In genomic region chr12:56158926-56159461, GRCh38 we compare ENCODE assay signal across 8 cellular contexts. TPM values are rescaled to one million over a fixed set of nuclear protein-coding genes. Genes with fewer than 3 reads are reported as not detected.
DNase-seq lines count a peak whose midpoint lies in the region; ATAC-seq and TF ChIP-seq lines count a peak whose summit lies in the region.

No MANE protein-coding gene starts in this region.

- no peaks in the 10 kb centered on the region for H3K9me3 ChIP-seq in neural progenitor cell (ENCODE audit: low read depth)

- DNase-seq in activated naive CD4-positive, alpha-beta T cell treated with Interleukin-2 at 50 U/mL for 16 hours: peak; percentile 17
- no peak for DNase-seq in activated naive CD4-positive, alpha-beta T cell (lab: John Stamatoyannopoulos, UW)
- DNase-seq in NCI-H2029 treated with DMSO at 0.1 percent for 48 hours (lab: John Stamatoyannopoulos, UW) (peak; percentile 58), globus pallidus (ENCODE audit: low spot score) (peak; percentile 38), neural progenitor cell (ENCODE audit: low spot score) (peak; percentile 77), NCI-H1436 (lab: John Stamatoyannopoulos, UW) (no peak)

- H3K4me1 Mint-ChIP-seq in activated naive CD4-positive, alpha-beta T cell treated with anti-CD3 and anti-CD28 coated beads, Interleukin-2, amount 50 U/mL, for 24 hours: peaks cover 44% of the 10 kb centered on the region
- peaks cover 75% of the 10 kb centered on the region for H3K4me1 Mint-ChIP-seq in neural progenitor cell

- H3F3A ChIP-seq in neural progenitor cell (ENCODE audit: low read depth): peaks cover 78% of the 10 kb centered on the region

- H3K36me3 Mint-ChIP-seq in activated naive CD4-positive, alpha-beta T cell treated with anti-CD3 and anti-CD28 coated beads, Interleukin-2, amount 50 U/mL, for 24 hours: peaks cover 11% of the 10 kb centered on the region
- peaks cover 56% of the 10 kb centered on the region for H3K36me3 Mint-ChIP-seq in neural progenitor cell

- ATAC-seq in GM18861 (IDR thresholded peaks at IDR 0.05; ENCODE audit: unreplicated experiment): no peak

- peaks cover 49% of the 10 kb centered on the region for H3K4me1 ChIP-seq in neural progenitor cell

- H3K27ac ChIP-seq in neural progenitor cell: peak overlapping the region; percentile 89

- H3K4me2 ChIP-seq in neural progenitor cell: peak overlapping the region; percentile 90

- peak overlapping the region; percentile 87 for H3K27ac Mint-ChIP-seq in activated naive CD4-positive, alpha-beta T cell treated with anti-CD3 and anti-CD28 coated beads, Interleukin-2, amount 50 U/mL, for 24 hours
- peak overlapping the region; percentile 100 for H3K27ac Mint-ChIP-seq in neural progenitor cell

- H3K4me3 Mint-ChIP-seq in activated naive CD4-positive, alpha-beta T cell treated with anti-CD3 and anti-CD28 coated beads, Interleukin-2, amount 50 U/mL, for 24 hours: peak overlapping the region; percentile 91
- peak overlapping the region; percentile 99 for H3K4me3 Mint-ChIP-seq in neural progenitor cell

- peak overlapping the region; percentile 73 for H3K4me3 ChIP-seq in neural progenitor cell

- no peaks in the 10 kb centered on the region for H3K27me3 ChIP-seq in neural progenitor cell

- no peaks in the 10 kb centered on the region for H3K36me3 ChIP-seq in neural progenitor cell

- no peaks in the 10 kb centered on the region for H3K9me3 Mint-ChIP-seq in activated naive CD4-positive, alpha-beta T cell treated with anti-CD3 and anti-CD28 coated beads, Interleukin-2, amount 50 U/mL, for 24 hours
- H3K9me3 Mint-ChIP-seq in neural progenitor cell: no peaks in the 10 kb centered on the region

- no peak for TF ChIP-seq CTCF in neural progenitor cell (IDR thresholded peaks at IDR 0.05)

- peaks cover 30% of the 10 kb centered on the region for H3K79me2 ChIP-seq in neural progenitor cell (ENCODE audit: low read depth)

- H3K9ac ChIP-seq in neural progenitor cell: peak overlapping the region; percentile 90

- peaks cover 56% of the 10 kb centered on the region for H4K20me1 ChIP-seq in neural progenitor cell (ENCODE audit: low read depth)

- no peak overlapping the region for H2AFZ ChIP-seq in neural progenitor cell (replicated peaks)

- no peaks in the 10 kb centered on the region for H3K27me3 Mint-ChIP-seq in activated naive CD4-positive, alpha-beta T cell treated with anti-CD3 and anti-CD28 coated beads, Interleukin-2, amount 50 U/mL, for 24 hours
- peaks cover 33% of the 10 kb centered on the region for H3K27me3 Mint-ChIP-seq in neural progenitor cell (ENCODE audit: insufficient read depth, low read depth)

RNA-seq across cellular contexts. Expression of gene MYL6, which starts 0.8 kb away (rescaled TPM):
- 1,139 and 1,233 TPM in 2 replicates for total RNA-seq in neural progenitor cell (ENCODE audit: low replicate concordance)

RNA-seq across cellular contexts. Expression of gene MYL6B, which starts 6.6 kb away (rescaled TPM):
- total RNA-seq in neural progenitor cell (ENCODE audit: low replicate concordance): 131 and 198 TPM in 2 replicates

RNA-seq across cellular contexts. Expression of gene SMARCC2, which starts 30.3 kb away (rescaled TPM):
- total RNA-seq in neural progenitor cell (ENCODE audit: low replicate concordance): 92.3 and 103 TPM in 2 replicates

RNA-seq across cellular contexts. Expression of gene ESYT1, which starts 30.9 kb away (rescaled TPM):
- 75.3 and 146 TPM in 2 replicates for total RNA-seq in neural progenitor cell (ENCODE audit: low replicate concordance)

RNA-seq across cellular contexts. Expression of gene ZC3H10, which starts 40.9 kb away (rescaled TPM):
- 10.3 and 10.8 TPM in 2 replicates for total RNA-seq in neural progenitor cell (ENCODE audit: low replicate concordance)

Comparison
In these comparisons a context has a peak if more than half of its experiments do, and no peak if none do; other contexts are left out.
1. DNase-seq: peak in activated naive CD4-positive, alpha-beta T cell treated with Interleukin-2 at 50 U/mL for 16 hours (single experiment), NCI-H2029 treated with DMSO at 0.1 percent for 48 hours (single experiment), globus pallidus (single experiment) and neural progenitor cell (single experiment); none in activated naive CD4-positive, alpha-beta T cell (0 of 4) and NCI-H1436 (single experiment).